In genomic region chr1:84573481-84573966, GRCh38 we compare ENCODE assay signal across 7 cellular contexts. TPM values are rescaled to one million over a fixed set of nuclear protein-coding genes. Genes with fewer than 3 reads are reported as not detected.
A peak's percentile ranks its signal among the peaks of the same experiment; 100 is the strongest.
DNase-seq lines count a peak whose midpoint lies in the region; ATAC-seq, FAIRE-seq and TF ChIP-seq lines count a peak whose summit lies in the region.

No MANE protein-coding gene starts in this region.

- peaks cover 33% of the 10 kb centered on the region for H3K4me1 ChIP-seq in Panc1 (ENCODE audit: control insufficient read depth, insufficient read depth, low read length)
- peaks cover 0 to 12% (median 8%) of the 10 kb centered on the region in 3 donors for H3K4me1 ChIP-seq in pancreas

- peak overlapping the region; percentile 98 for H3K27ac ChIP-seq in Panc1 (ENCODE audit: low read length)
- H3K27ac ChIP-seq in pancreas: peak overlapping the region; percentile 93 to 100 (median 98)

- DNase-seq in Panc1 (ENCODE audit: low read depth, low spot score) (no peak), epithelial cell of proximal tubule (ENCODE audit: low read depth) (peak; percentile 20), pancreas (no peak), midbrain (lab: John Stamatoyannopoulos, UW) (no peak), NAMALWA (ENCODE audit: low spot score) (no peak)

- no TSS peak for BruUV-seq in Panc1 (replicated peaks; lab: Mats Ljungman, UMichigan)

- intact Hi-C loops in Panc1 (cut with micrococcal nuclease; ENCODE audit: unreplicated experiment) (loop anchor here (2.0 kb wide), 1 partner anchor 67 kb away; the partner anchor contains the start of genes GNG5 and SPATA1), pancreas (cut with DNase I) (no loop called here)

- 2% methylated on average over 5 of the region's 5 CpGs for WGBS in pancreas, 2 donors

- TF ChIP-seq CTCF in Panc1 (IDR thresholded peaks at IDR 0.05): no peak
- no peak for TF ChIP-seq CTCF in epithelial cell of proximal tubule (conservative IDR thresholded peaks at IDR 0.05; ENCODE audit: low read depth, low read length)
- TF ChIP-seq CTCF in pancreas (IDR thresholded peaks at IDR 0.05): no peak

- H3K27me3 ChIP-seq in Panc1 (ENCODE audit: control insufficient read depth, insufficient read depth, low read length) (no peaks in the 10 kb centered on the region), pancreas (no peaks in the 10 kb centered on the region)

- H3K36me3 ChIP-seq in Panc1 (ENCODE audit: control insufficient read depth, insufficient read depth, low read length) (0 out of 2 replicates have a peak, but pooled peaks cover 5% of the 10 kb centered on the region), pancreas (peaks cover 0 to 5% (median 0%) of the 10 kb centered on the region in 3 donors)

- in situ Hi-C loops in Panc1 (cut with HindIII; ENCODE audit: low pct_unique_long_range_greater_than_20kb, low sequenced_read_pairs): no loop called here

- H3K4me3 ChIP-seq in Panc1 (ENCODE audit: low read depth in 2 of 2, low read length in 2 of 2): peak overlapping the region; percentile 66 to 81
- peak overlapping the region; percentile 64 for H3K4me3 ChIP-seq in epithelial cell of proximal tubule (ENCODE audit: low read depth, low read length)
- peak overlapping the region; percentile 58 to 86 (median 72) for H3K4me3 ChIP-seq in pancreas

- POLR2A ChIA-PET in Panc1 (lab: Charles Lee): interaction anchor here (0.7 to 2.1 kb wide), 6 partner anchors 17 to 404 kb away, joined by 3 to 11 read pairs (median 5); partner anchors contain the start of genes GNG5 and SPATA1

- no peaks in the 10 kb centered on the region for H3K9me3 ChIP-seq in Panc1 (ENCODE audit: control insufficient read depth, insufficient read depth, low read depth, low read length)
- no peaks in the 10 kb centered on the region for H3K9me3 ChIP-seq in pancreas

- ATAC-seq in GM19035 (IDR thresholded peaks at IDR 0.05; ENCODE audit: unreplicated experiment) (peak; percentile 4), Panc1 (no peak), pancreas (peak in 3 of 4 donors; percentile 8 to 36 (median 16))
- ATAC-seq in activated CD4-positive, CD25-positive, alpha-beta regulatory T cell treated with anti-CD3 and anti-CD28 coated beads, Interleukin-2, amount 50 U/mL, for 24 hours: no peak

- no peak for FAIRE-seq in pancreas (lab: Jason Lieb, UNC)

- CTCF ChIA-PET in Panc1 (lab: Charles Lee): interaction anchor here (1.0 to 1.4 kb wide), 3 partner anchors 13 to 47 kb away, joined by 3 to 4 read pairs (median 4); no protein-coding TSS in a partner anchor

RNA-seq across cellular contexts. Expression of gene CTBS, which starts 0.7 kb away (rescaled TPM):
- total RNA-seq in Panc1 (2021; ENCODE audit: unreplicated experiment): 47.7 TPM
- polyA plus RNA-seq in Panc1 (2012; ENCODE audit: insufficient read length): 35.4 TPM
- total RNA-seq in epithelial cell of proximal tubule: 6.7 and 8.5 TPM in 2 replicates
- total RNA-seq in pancreas: 10 to 100 TPM in 5 of 6 donors, 1 to 10 TPM in 1; 8.0 to 15.1 (median 12.8) TPM
- 10 to 100 TPM in 1 of 2 donors, 1 to 10 TPM in 1; 3.9 to 14.6 TPM for polyA plus RNA-seq in pancreas

Comparison
In these comparisons a context has a peak if more than half of its experiments do, and no peak if none do; other contexts are left out.
1. ATAC-seq: peak in GM19035 (single experiment) and pancreas (3 of 4); none in Panc1 (single experiment) and activated CD4-positive, CD25-positive, alpha-beta regulatory T cell treated with anti-CD3 and anti-CD28 coated beads, Interleukin-2, amount 50 U/mL, for 24 hours (0 of 2).
2. Peak in every context shown above with its lines, with median percentiles within 50 percentile points of each other: H3K4me3 ChIP-seq.